16 cellular contexts compared by ENCODE assay signal in genomic region chr2:20128506-20129319, GRCh38.
A peak's percentile ranks its signal among the peaks of the same experiment; 100 is the strongest.
DNase-seq lines count a peak whose midpoint lies in the region; ATAC-seq, FAIRE-seq and TF ChIP-seq lines count a peak whose summit lies in the region.
"Had no signal": no experiment of that assay in that cellular context is flagged by ENCODE, and none has a peak within 500 bp of the region (broad histone marks: within the 10 kb centered on the region; RNA-seq: fewer than 3 reads in every experiment).

No MANE protein-coding gene starts in this region.

- intact Hi-C loops in posterior vena cava (cut with DNase I): no loop called here

- no peak for DNase-seq in left lobe of liver (ENCODE audit: low spot score)
- DNase-seq in posterior vena cava (ENCODE audit: low spot score): peak; percentile 31
- DNase-seq in effector memory CD8-positive, alpha-beta T cell: no peak
- no peak for DNase-seq in BE2C
- DNase-seq: C1 segment of cervical spinal cord, DND-41, GDM1, H7, NCI-H2171 treated with DMSO at 0.1 percent for 48 hours, NCI-H446 treated with DMSO at 0.1 percent for 48 hours had no signal

- FAIRE-seq in A204.1 (lab: Jason Lieb, UNC): peak; percentile 48
- peak; percentile 92 for FAIRE-seq in TTC549 (lab: Jason Lieb, UNC)
- FAIRE-seq: A549, GM12878, HTR-8/SVneo had no signal

- no peaks in the 10 kb centered on the region for H3K9me3 Mint-ChIP-seq in effector memory CD8-positive, alpha-beta T cell

- H3K36me3 ChIP-seq in BE2C: no peaks in the 10 kb centered on the region

- H3K4me1 Mint-ChIP-seq in effector memory CD8-positive, alpha-beta T cell (ENCODE audit: low read depth in 2 of 2): no peaks in the 10 kb centered on the region

- no peaks in the 10 kb centered on the region for H3K27me3 ChIP-seq in BE2C

- no peaks in the 10 kb centered on the region for H3K36me3 Mint-ChIP-seq in effector memory CD8-positive, alpha-beta T cell (ENCODE audit: insufficient read depth)

- no peaks in the 10 kb centered on the region for H3K9me3 ChIP-seq in BE2C
- H3K9me3 ChIP-seq: A549 had no signal

- peaks cover 37 to 55% of the 10 kb centered on the region in 2 donors for H3K27me3 Mint-ChIP-seq in effector memory CD8-positive, alpha-beta T cell

- H3K4me3 Mint-ChIP-seq in effector memory CD8-positive, alpha-beta T cell: no peak overlapping the region

- no peak for TF ChIP-seq CTCF in BE2C (IDR thresholded peaks at IDR 0.05; ENCODE audit: low read depth, low read length)

- H3K4me3 ChIP-seq in BE2C (ENCODE audit: low read depth, low read length): no peak overlapping the region
- H3K4me3 ChIP-seq: A549, GM12878 had no signal

- ATAC-seq in left lobe of liver (peak; percentile 3), HG03442 (IDR thresholded peaks at IDR 0.05; ENCODE audit: unreplicated experiment) (no peak)
- no peak for ATAC-seq in effector memory CD8-positive, alpha-beta T cell (replicated peaks)
- ATAC-seq: A549, GM12878 had no signal

- H3K4me1 ChIP-seq in BE2C: no peaks in the 10 kb centered on the region
- H3K4me1 ChIP-seq: A549 had no signal

- H3K27ac Mint-ChIP-seq in effector memory CD8-positive, alpha-beta T cell: no peak overlapping the region
